28 cellular contexts compared by ENCODE assay signal in the genomic region with DNA sequence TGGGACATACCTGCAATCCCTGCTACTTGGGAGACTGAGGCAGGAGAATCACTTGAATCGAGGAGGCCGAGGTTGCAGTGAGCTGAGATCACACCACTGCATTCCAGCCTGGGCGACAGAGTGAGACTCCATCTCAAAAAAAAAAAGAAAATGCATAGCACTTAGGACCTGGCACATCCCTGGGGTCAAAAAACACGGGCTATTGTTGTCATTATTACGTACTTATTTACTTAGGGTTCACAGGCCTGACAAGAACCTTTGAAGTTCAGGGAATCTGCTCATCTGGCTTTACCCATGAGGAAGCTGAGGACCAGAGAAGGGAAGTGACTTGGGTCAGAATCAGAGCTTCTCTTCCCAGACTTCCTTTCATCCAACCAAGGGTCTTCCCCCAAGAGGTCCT.
"Had no signal": no experiment of that assay in that cellular context is flagged by ENCODE, and none has a peak within 500 bp of the region (broad histone marks: within the 10 kb centered on the region; RNA-seq: fewer than 3 reads in every experiment).

No MANE protein-coding gene starts in this region.

- H3K36me3 ChIP-seq: colonic mucosa, esophagus muscularis mucosa, esophagus squamous epithelium, gastrocnemius medialis, gastroesophageal sphincter, heart left ventricle, heart right ventricle had no signal

- H3K27ac ChIP-seq: colonic mucosa, coronary artery, dorsolateral prefrontal cortex, epithelial cell of prostate, esophagus muscularis mucosa, esophagus squamous epithelium, foreskin keratinocyte, gastrocnemius medialis, gastroesophageal sphincter, heart left ventricle, heart right ventricle had no signal

- FAIRE-seq: colon, endometrium, endothelial cell of umbilical vein, frontal cortex had no signal

- ATAC-seq: effector memory CD8-positive, alpha-beta T cell; esophagus mucosa; foreskin keratinocyte; gastrocnemius medialis; gastroesophageal sphincter; heart left ventricle; heart right ventricle had no signal

- H3K9me3 ChIP-seq: colonic mucosa, esophagus muscularis mucosa, esophagus squamous epithelium, gastrocnemius medialis, gastroesophageal sphincter, heart left ventricle, heart right ventricle had no signal

- DNase-seq: colonic mucosa; cortex of kidney; dermis blood vessel endothelial cell; dorsolateral prefrontal cortex; effector CD4-positive, alpha-beta T cell; effector CD8-positive, alpha-beta T cell; effector memory CD4-positive, alpha-beta T cell; effector memory CD8-positive, alpha-beta T cell; endodermal cell; erythroblast; esophagus squamous epithelium; foreskin fibroblast; foreskin keratinocyte; foreskin melanocyte; gastrocnemius medialis; glutamatergic neuron; head of caudate nucleus; heart left ventricle; heart right ventricle had no signal

- H3K4me3 ChIP-seq: colonic mucosa, coronary artery, dorsolateral prefrontal cortex, esophagus muscularis mucosa, esophagus squamous epithelium, gastrocnemius medialis, gastroesophageal sphincter, heart left ventricle, heart right ventricle had no signal

- H3K4me1 ChIP-seq: colonic mucosa, esophagus muscularis mucosa, foreskin keratinocyte, gastrocnemius medialis, gastroesophageal sphincter, heart left ventricle, heart right ventricle had no signal

- H3K27me3 ChIP-seq: colonic mucosa, esophagus muscularis mucosa, gastrocnemius medialis, gastroesophageal sphincter had no signal
